Comparison of ENCODE assay signal across 13 cellular contexts in the genomic region with DNA sequence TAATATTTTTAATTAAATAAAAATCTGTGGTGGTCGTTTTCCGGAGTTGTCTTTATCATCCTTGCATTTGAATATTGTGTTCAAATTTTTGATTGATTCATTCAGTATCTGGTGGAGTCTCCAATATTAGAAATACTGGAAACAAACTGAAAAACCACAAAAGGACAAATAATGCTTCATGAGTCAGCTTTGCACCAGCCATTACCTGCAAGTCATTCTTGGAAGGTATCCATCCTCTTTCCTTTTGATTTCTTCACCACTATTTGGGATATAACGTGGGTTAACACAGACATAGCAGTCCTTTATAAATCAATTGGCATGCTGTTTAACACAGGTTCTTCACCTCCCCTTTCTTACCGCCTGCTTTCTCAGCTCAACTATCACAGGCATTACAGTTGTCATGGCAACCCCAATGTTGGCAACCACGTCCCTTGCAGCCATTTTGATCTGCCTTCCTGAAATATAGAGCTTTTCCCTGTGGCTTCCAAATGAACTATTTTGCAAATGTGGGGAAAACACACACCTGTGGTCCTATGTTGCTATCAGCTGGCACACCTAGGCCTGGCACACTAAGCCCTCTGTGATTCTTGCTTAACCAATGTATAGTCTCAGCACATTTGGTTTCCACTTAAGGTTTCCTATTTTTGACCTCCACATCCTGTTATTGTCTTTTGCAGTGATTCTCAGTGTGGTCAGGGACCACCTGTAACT. TPM values are rescaled to one million over a fixed set of nuclear protein-coding genes. Genes with fewer than 3 reads are reported as not detected.
DNase-seq lines count a peak whose midpoint lies in the region; ATAC-seq and TF ChIP-seq lines count a peak whose summit lies in the region.
"Had no signal": no experiment of that assay in that cellular context is flagged by ENCODE, and none has a peak within 500 bp of the region (broad histone marks: within the 10 kb centered on the region; RNA-seq: fewer than 3 reads in every experiment).

No MANE protein-coding gene starts in this region.

- no peaks in the 10 kb centered on the region for H3K36me3 ChIP-seq in iPS DF 6.9 (ENCODE audit: control insufficient read depth, insufficient read depth, low read length)
- H3K36me3 ChIP-seq: pancreas, upper lobe of right lung had no signal

- H3K4me3 ChIP-seq in iPS DF 6.9 (ENCODE audit: low read length) (no peak overlapping the region), lower leg skin (ENCODE audit: low read depth, poor library complexity, severe bottlenecking) (no peak overlapping the region)
- H3K4me3 ChIP-seq: A549, pancreas, upper lobe of right lung had no signal

- H3T11ph ChIP-seq in H9 (ENCODE audit: low read length), result peak overlapping the region; percentile 89

- no peak overlapping the region for H2BK20ac ChIP-seq in H9 (ENCODE audit: low read depth, low read length, poor library complexity, severe bottlenecking)

- H2AK5ac ChIP-seq in H9 (ENCODE audit: insufficient read length, low read length), result no peak overlapping the region

- no peak overlapping the region for H3K14ac ChIP-seq in H9 (ENCODE audit: insufficient read depth, low read length)

- H3K4me2 ChIP-seq in H9 (ENCODE audit: insufficient read depth, insufficient read length, low read length), result no peak overlapping the region
- H3K4me2 ChIP-seq: A549 had no signal

- peak overlapping the region; percentile 53 for H2AFZ ChIP-seq in H9 (ENCODE audit: low read length)

- intact Hi-C loops in activated T-helper 1 cell treated with anti-CD3 and anti-CD28 coated beads, Interleukin-12 subunit alpha, Interleukin-12 subunit beta, Interleukin-2, Interleukin-4 antibody, amounts not matched to agents 30 ng/mL and 10 ng/mL and 1 ng/mL, durations not matched to agents 14 hours and 24 hours and 36 hours (cut with micrococcal nuclease), result loop anchor here (10.0 kb wide), 1 partner anchor 1239 kb away; a partner anchor contains a TSS
- intact Hi-C loops in lower leg skin (cut with DNase I; ENCODE audit: low total_unique reads), result no loop called here

- H3K4me1 Mint-ChIP-seq in H9, result peaks cover 4 to 5% of the 10 kb centered on the region in 2 experiments; a peak in 2 of 4 replicates
- peaks cover 77% of the 10 kb centered on the region for H3K4me1 Mint-ChIP-seq in activated T-helper 1 cell treated with anti-CD3 and anti-CD28 coated beads, Interleukin-12 subunit alpha, Interleukin-12 subunit beta, Interleukin-2, Interleukin-4 antibody, amounts not matched to agents 30 ng/mL and 10 ng/mL and 1 ng/mL, durations not matched to agents 14 hours and 24 hours and 36 hours (ENCODE audit: low read depth)

- no peaks in the 10 kb centered on the region for H3K27me3 ChIP-seq in H9 (ENCODE audit: insufficient read depth, low read length)
- H3K27me3 ChIP-seq in iPS DF 6.9 (ENCODE audit: control insufficient read depth, insufficient read depth, low read length), result no peaks in the 10 kb centered on the region
- H3K27me3 ChIP-seq: pancreas, upper lobe of right lung had no signal

- no peaks in the 10 kb centered on the region for H3K9me3 Mint-ChIP-seq in H9
- no peaks in the 10 kb centered on the region for H3K9me3 Mint-ChIP-seq in activated T-helper 1 cell treated with anti-CD3 and anti-CD28 coated beads, Interleukin-12 subunit alpha, Interleukin-12 subunit beta, Interleukin-2, Interleukin-4 antibody, amounts not matched to agents 30 ng/mL and 10 ng/mL and 1 ng/mL, durations not matched to agents 14 hours and 24 hours and 36 hours

- H3K4ac ChIP-seq in H9 (ENCODE audit: low read depth, low read length), result no peak overlapping the region

- H3K9me3 ChIP-seq in H9 (ENCODE audit: control insufficient read depth, low read depth, low read length) (no peaks in the 10 kb centered on the region), iPS DF 6.9 (ENCODE audit: control insufficient read depth, insufficient read depth, low read length) (no peaks in the 10 kb centered on the region)
- H3K9me3 ChIP-seq: A549, pancreas, upper lobe of right lung had no signal

- H3K56ac ChIP-seq in H9 (ENCODE audit: insufficient read length, low read depth, low read length), result no peak overlapping the region

- DNase-seq in NCI-H1105 treated with DMSO at 0.1 percent for 48 hours (lab: John Stamatoyannopoulos, UW), result peak; percentile 15
- DNase-seq in NCI-H1105 (lab: John Stamatoyannopoulos, UW), result no peak
- no peak for DNase-seq in H9
- DNase-seq in activated T-helper 1 cell treated with anti-CD3 and anti-CD28 coated beads, Interleukin-12 subunit alpha, Interleukin-12 subunit beta, Interleukin-2, Interleukin-4 antibody, amounts not matched to agents 30 ng/mL and 10 ng/mL and 1 ng/mL, durations not matched to agents 14 hours and 24 hours and 36 hours (ENCODE audit: low spot score), result no peak
- peak; percentile 22 for DNase-seq in iPS DF 6.9 (ENCODE audit: low read depth, low spot score)
- DNase-seq in lower leg skin (ENCODE audit: low spot score in 2 of 2), result no peak
- DNase-seq: hippocampal formation, upper lobe of right lung had no signal

- no peak for TF ChIP-seq POLR2A in lower leg skin (IDR thresholded peaks at IDR 0.05)

- no peak overlapping the region for H2BK12ac ChIP-seq in H9 (ENCODE audit: insufficient read length, low read depth, low read length)

- H3K27ac ChIP-seq in H9 (ENCODE audit: insufficient read length, low read depth, low read length), result no peak overlapping the region
- no peak overlapping the region for H3K27ac ChIP-seq in iPS DF 6.9 (ENCODE audit: low read length)
- H3K27ac ChIP-seq: A549, pancreas, upper lobe of right lung had no signal

- no peak overlapping the region for H3K27ac Mint-ChIP-seq in H9
- H3K27ac Mint-ChIP-seq in activated T-helper 1 cell treated with anti-CD3 and anti-CD28 coated beads, Interleukin-12 subunit alpha, Interleukin-12 subunit beta, Interleukin-2, Interleukin-4 antibody, amounts not matched to agents 30 ng/mL and 10 ng/mL and 1 ng/mL, durations not matched to agents 14 hours and 24 hours and 36 hours, result peak overlapping the region; percentile 17

- no peaks in the 10 kb centered on the region for H3K23me2 ChIP-seq in H9 (ENCODE audit: insufficient read length, low read depth, low read length, poor library complexity, severe bottlenecking)

- no peak overlapping the region for H3K18ac ChIP-seq in H9 (ENCODE audit: insufficient read length, low read depth, low read length)

- no peaks in the 10 kb centered on the region for H3K79me2 ChIP-seq in H9 (ENCODE audit: insufficient read depth, low read length)

- H3K4me1 ChIP-seq in H9 (ENCODE audit: insufficient read depth, low read length) (no peaks in the 10 kb centered on the region), iPS DF 6.9 (ENCODE audit: control insufficient read depth, insufficient read depth, low read length) (no peaks in the 10 kb centered on the region)
- H3K4me1 ChIP-seq: A549, pancreas, upper lobe of right lung had no signal

- H4K8ac ChIP-seq in H9 (replicated peaks; ENCODE audit: insufficient read length, low read depth, low read length), result no peak overlapping the region

- no peaks in the 10 kb centered on the region for H4K20me1 ChIP-seq in H9 (ENCODE audit: control insufficient read depth, insufficient read depth, insufficient read length)

- no peak overlapping the region for H2BK120ac ChIP-seq in H9 (ENCODE audit: low read depth, low read length, poor library complexity, severe bottlenecking)

- WGBS in H9 (ENCODE audit: extremely low coverage, insufficient read length, low lambda C conversion rate), result no CpG with 5 or more reads among the region's 5 CpGs
- no CpG with 5 or more reads among the region's 5 CpGs for WGBS in iPS DF 6.9 (ENCODE audit: insufficient coverage, insufficient read length)
- 79 to 81% methylated on average over 5 of the region's 5 CpGs for WGBS in lower leg skin, 2 donors

- H4K91ac ChIP-seq in H9 (ENCODE audit: insufficient read length, low read depth, low read length), result no peak overlapping the region

- H3K36me3 Mint-ChIP-seq in H9 (ENCODE audit: insufficient read depth in 1 of 3, low read depth in 3 of 3), result no peaks in the 10 kb centered on the region; a peak in 1 of 7 replicates
- peaks cover 68% of the 10 kb centered on the region for H3K36me3 Mint-ChIP-seq in activated T-helper 1 cell treated with anti-CD3 and anti-CD28 coated beads, Interleukin-12 subunit alpha, Interleukin-12 subunit beta, Interleukin-2, Interleukin-4 antibody, amounts not matched to agents 30 ng/mL and 10 ng/mL and 1 ng/mL, durations not matched to agents 14 hours and 24 hours and 36 hours (ENCODE audit: low read depth)

- no peak overlapping the region for H4K5ac ChIP-seq in H9 (ENCODE audit: insufficient read length, low read depth, low read length)

- no peak overlapping the region for H2BK15ac ChIP-seq in H9 (ENCODE audit: low read depth, low read length)

- H3K9ac ChIP-seq in H9 (ENCODE audit: extremely low read depth, insufficient read length, low read length), result no peak overlapping the region

- peaks cover 1% of the 10 kb centered on the region; the same call in 1 of the 2 replicates for H3K27me3 Mint-ChIP-seq in H9 (ENCODE audit: low read depth)
- H3K27me3 Mint-ChIP-seq in activated T-helper 1 cell treated with anti-CD3 and anti-CD28 coated beads, Interleukin-12 subunit alpha, Interleukin-12 subunit beta, Interleukin-2, Interleukin-4 antibody, amounts not matched to agents 30 ng/mL and 10 ng/mL and 1 ng/mL, durations not matched to agents 14 hours and 24 hours and 36 hours (ENCODE audit: insufficient read depth), result no peaks in the 10 kb centered on the region

- ATAC-seq in HG03196 (IDR thresholded peaks at IDR 0.05; ENCODE audit: unreplicated experiment) (no peak), GM18498 (IDR thresholded peaks at IDR 0.05; ENCODE audit: unreplicated experiment) (no peak)
- ATAC-seq: A549, upper lobe of right lung had no signal

- H2BK5ac ChIP-seq in H9 (ENCODE audit: insufficient read length, low read length), result no peak overlapping the region

- no peak overlapping the region for H3K4me3 Mint-ChIP-seq in H9
- no peak overlapping the region for H3K4me3 Mint-ChIP-seq in activated T-helper 1 cell treated with anti-CD3 and anti-CD28 coated beads, Interleukin-12 subunit alpha, Interleukin-12 subunit beta, Interleukin-2, Interleukin-4 antibody, amounts not matched to agents 30 ng/mL and 10 ng/mL and 1 ng/mL, durations not matched to agents 14 hours and 24 hours and 36 hours

- TF ChIP-seq CTCF in H9 (conservative IDR thresholded peaks at IDR 0.05) (no peak), lower leg skin (IDR thresholded peaks at IDR 0.05) (no peak)

- no peaks in the 10 kb centered on the region for H3K79me1 ChIP-seq in H9 (ENCODE audit: insufficient read depth, low read depth, low read length, poor library complexity, severe bottlenecking)

- H3K23ac ChIP-seq in H9 (ENCODE audit: insufficient read length, low read depth, low read length), result no peak overlapping the region

RNA-seq across cellular contexts. Expression of a gene that starts 6.5 kb away (rescaled TPM):
- not detected in 2 replicates for total RNA-seq in H9 (2021)
- total RNA-seq in activated T-helper 1 cell treated with anti-CD3 and anti-CD28 coated beads, Interleukin-12 subunit alpha, Interleukin-12 subunit beta, Interleukin-2, Interleukin-4 antibody, amounts not matched to agents 30 ng/mL and 10 ng/mL and 1 ng/mL, durations not matched to agents 14 hours and 24 hours and 36 hours, result 118 and 124 TPM in 2 replicates
- total RNA-seq in lower leg skin, result under 1 TPM in 1 of 4 donors, not detected in 3; 0.45 TPM
- total RNA-seq: epithelial cell of proximal tubule had no signal

Comparison
In these comparisons a context has a peak if more than half of its experiments do, and no peak if none do; other contexts are left out.
1. DNase-seq: peak in NCI-H1105 treated with DMSO at 0.1 percent for 48 hours (single experiment) and iPS DF 6.9 (single experiment); none in NCI-H1105 (single experiment), H9 (single experiment), activated T-helper 1 cell treated with anti-CD3 and anti-CD28 coated beads, Interleukin-12 subunit alpha, Interleukin-12 subunit beta, Interleukin-2, Interleukin-4 antibody, amounts not matched to agents 30 ng/mL and 10 ng/mL and 1 ng/mL, durations not matched to agents 14 hours and 24 hours and 36 hours (single experiment) and lower leg skin (0 of 2).
2. RNA of a gene that starts 6.5 kb away (total RNA-seq): 118 to 124 TPM in activated T-helper 1 cell treated with anti-CD3 and anti-CD28 coated beads, Interleukin-12 subunit alpha, Interleukin-12 subunit beta, Interleukin-2, Interleukin-4 antibody, amounts not matched to agents 30 ng/mL and 10 ng/mL and 1 ng/mL, durations not matched to agents 14 hours and 24 hours and 36 hours; 0.45 TPM in lower leg skin and not detected in H9; every median in the first group is over 10 times any median in the second.